18 cellular contexts compared by ENCODE assay signal in genomic region chr9:17065062-17065461, GRCh38.
A peak's percentile ranks its signal among the peaks of the same experiment; 100 is the strongest.
DNase-seq lines count a peak whose midpoint lies in the region; ATAC-seq and TF ChIP-seq lines count a peak whose summit lies in the region.
"Had no signal": no experiment of that assay in that cellular context is flagged by ENCODE, and none has a peak within 500 bp of the region (broad histone marks: within the 10 kb centered on the region; RNA-seq: fewer than 3 reads in every experiment).

No MANE protein-coding gene starts in this region.

- H3K36me3 Mint-ChIP-seq in GM23338 (ENCODE audit: low read depth): no peaks in the 10 kb centered on the region
- H3K36me3 Mint-ChIP-seq: naive thymus-derived CD4-positive, alpha-beta T cell had no signal

- H2AFZ ChIP-seq in GM23338: no peak overlapping the region

- DNase-seq in HT1080 (ENCODE audit: low read depth) (peak; percentile 28), NCI-H2081 treated with DMSO at 0.1 percent for 48 hours (lab: John Stamatoyannopoulos, UW) (peak; percentile 38), cardiac fibroblast (ENCODE audit: low read depth in 2 of 2) (peak; percentile 33 to 51), GM23338 (ENCODE audit: low spot score) (no peak)
- DNase-seq: activated CD4-positive, alpha-beta T cell treated with anti-CD3 and anti-CD28 coated beads for 36 hours; activated gamma-delta T cell; DND-41; H9; KBM-7; naive thymus-derived CD4-positive, alpha-beta T cell; NCI-H1048; small intestine; testis had no signal

- H3K27me3 ChIP-seq in liver (ENCODE audit: control insufficient read depth in 4 of 4, insufficient read depth in 4 of 4, low read length in 3 of 4) (no peaks in the 10 kb centered on the region), GM23338 (ENCODE audit: insufficient read depth) (no peaks in the 10 kb centered on the region)
- H3K27me3 ChIP-seq: testis had no signal

- H3K27me3 Mint-ChIP-seq in GM23338 (ENCODE audit: insufficient read depth, low read depth, poor library complexity): peaks cover 2% of the 10 kb centered on the region
- H3K27me3 Mint-ChIP-seq: activated CD4-positive, alpha-beta T cell treated with anti-CD3 and anti-CD28 coated beads for 36 hours; naive thymus-derived CD4-positive, alpha-beta T cell had no signal

- H3K27ac ChIP-seq in liver (ENCODE audit: low read depth in 1 of 2, low read length in 2 of 2) (no peak overlapping the region), GM23338 (ENCODE audit: low read depth) (no peak overlapping the region)
- H3K27ac ChIP-seq: HL-60, SK-N-MC, testis had no signal

- TF ChIP-seq RAD21 in liver (IDR thresholded peaks at IDR 0.05): no peak

- no peak overlapping the region for H3K4me2 ChIP-seq in GM23338

- TF ChIP-seq CTCF in cardiac fibroblast (IDR thresholded peaks at IDR 0.05; ENCODE audit: low read depth, low read length) (no peak), liver (IDR thresholded peaks at IDR 0.05; ENCODE audit: low read depth, low read length, missing input control) (no peak), GM23338 (conservative IDR thresholded peaks at IDR 0.05; ENCODE audit: low read depth in 2 of 2) (no peak)

- no peaks in the 10 kb centered on the region for H3K36me3 ChIP-seq in liver (ENCODE audit: control insufficient read depth in 4 of 4, insufficient read depth in 3 of 4, low read depth in 1 of 4, low read length in 3 of 4)
- H3K36me3 ChIP-seq in GM23338 (ENCODE audit: insufficient read depth): no peaks in the 10 kb centered on the region

- H3F3A ChIP-seq in GM23338 (replicated peaks; ENCODE audit: low read depth): no peaks in the 10 kb centered on the region

- no peaks in the 10 kb centered on the region for H3K4me1 ChIP-seq in liver (ENCODE audit: control insufficient read depth in 4 of 4, insufficient read depth in 4 of 4, low read length in 3 of 4)
- no peaks in the 10 kb centered on the region for H3K4me1 ChIP-seq in GM23338 (ENCODE audit: insufficient read depth)
- H3K4me1 ChIP-seq: testis had no signal

- H3K9me2 ChIP-seq in GM23338 (ENCODE audit: insufficient read depth): no peaks in the 10 kb centered on the region

- H3K9me3 Mint-ChIP-seq in GM23338: no peaks in the 10 kb centered on the region
- H3K9me3 Mint-ChIP-seq: H9 had no signal

- TF ChIP-seq POLR2A in GM18505 (IDR thresholded peaks at IDR 0.05; ENCODE audit: borderline replicate concordance, extremely low read depth, insufficient read depth, insufficient read length): no peak

- no peaks in the 10 kb centered on the region for H4K20me1 ChIP-seq in GM23338 (replicated peaks; ENCODE audit: insufficient read depth)

- H3K9ac ChIP-seq in liver (ENCODE audit: low read depth in 1 of 2, low read length in 2 of 2): no peak overlapping the region

- H3K4me3 Mint-ChIP-seq in GM23338: no peak overlapping the region
- H3K4me3 Mint-ChIP-seq: activated CD4-positive, alpha-beta T cell treated with anti-CD3 and anti-CD28 coated beads for 36 hours; H9; naive thymus-derived CD4-positive, alpha-beta T cell had no signal

- 35% methylated on average over 1 of the region's 1 CpG for WGBS in liver

- H3K9me3 ChIP-seq in liver (ENCODE audit: control insufficient read depth in 4 of 4, low read length in 3 of 4): no peaks in the 10 kb centered on the region
- H3K9me3 ChIP-seq: testis had no signal

- no peak overlapping the region for H3K27ac Mint-ChIP-seq in GM23338
- H3K27ac Mint-ChIP-seq: activated CD4-positive, alpha-beta T cell treated with anti-CD3 and anti-CD28 coated beads for 36 hours; H9; naive thymus-derived CD4-positive, alpha-beta T cell had no signal

- H3K79me2 ChIP-seq in GM23338 (replicated peaks; ENCODE audit: insufficient read depth): no peaks in the 10 kb centered on the region

- ATAC-seq in HG02759 (IDR thresholded peaks at IDR 0.05; ENCODE audit: unreplicated experiment): no peak
- ATAC-seq in GM23338: no peak; the same call in 2 of the 3 replicates
- ATAC-seq in GM18505 (IDR thresholded peaks at IDR 0.05; ENCODE audit: unreplicated experiment): no peak
- ATAC-seq: activated CD4-positive, alpha-beta T cell treated with anti-CD3 and anti-CD28 coated beads for 36 hours; naive thymus-derived CD4-positive, alpha-beta T cell had no signal

- peaks cover 6% of the 10 kb centered on the region; the same call in 2 of the 3 replicates for H3K4me1 Mint-ChIP-seq in GM23338
- H3K4me1 Mint-ChIP-seq: activated CD4-positive, alpha-beta T cell treated with anti-CD3 and anti-CD28 coated beads for 36 hours; H9; naive thymus-derived CD4-positive, alpha-beta T cell had no signal

- H3K4me3 ChIP-seq in cardiac fibroblast (replicated peaks in 1 of 2; ENCODE audit: low read depth in 2 of 2, low read length in 2 of 2): no peak overlapping the region
- no peak overlapping the region for H3K4me3 ChIP-seq in liver (ENCODE audit: low read depth in 1 of 3, low read length in 3 of 3)
- H3K4me3 ChIP-seq in GM23338: no peak overlapping the region
- H3K4me3 ChIP-seq: SK-N-MC, testis had no signal

TF ChIP-seq in liver, 16 proteins besides CTCF, POLR2A, EP300 and RAD21 (continues in another document):
- no peak for TF ChIP-seq ZBTB33 (IDR thresholded peaks at IDR 0.05)
- no peak for TF ChIP-seq ATF3 (IDR thresholded peaks at IDR 0.05)
- TF ChIP-seq TAF1 (conservative IDR thresholded peaks at IDR 0.05): no peak
- no peak for TF ChIP-seq JUND (IDR thresholded peaks at IDR 0.05)
- TF ChIP-seq FOXA2 (IDR thresholded peaks at IDR 0.05): peak; percentile 38
- TF ChIP-seq RXRA (IDR thresholded peaks at IDR 0.05): no peak
- TF ChIP-seq GABPA (IDR thresholded peaks at IDR 0.05 in 1 of 2, conservative IDR thresholded peaks at IDR 0.05 in 1 of 2): no peak
- no peak for TF ChIP-seq YY1 (IDR thresholded peaks at IDR 0.05)
- peak; percentile 21 for TF ChIP-seq FOXA1 (IDR thresholded peaks at IDR 0.05)
- no peak for TF ChIP-seq SP1 (IDR thresholded peaks at IDR 0.05)
- TF ChIP-seq MAX (IDR thresholded peaks at IDR 0.05): no peak
- no peak for TF ChIP-seq HNF4G (IDR thresholded peaks at IDR 0.05)
- peak in 1 of 2 donors; percentile 8 for TF ChIP-seq HNF4A (conservative IDR thresholded peaks at IDR 0.05)
- no peak for TF ChIP-seq NR2F2 (IDR thresholded peaks at IDR 0.05)

TF ChIP-seq in GM23338, 12 proteins besides CTCF, POLR2A, EP300 and RAD21 (continues in another document):
- TF ChIP-seq ZNF462 (CRISPR knock-in tag; IDR thresholded peaks at IDR 0.05) (no peak), NANOG (IDR thresholded peaks at IDR 0.05; ENCODE audit: borderline replicate concordance) (no peak), POLR2AphosphoS5 (IDR thresholded peaks at IDR 0.05; ENCODE audit: low read depth) (no peak), EZH2 (IDR thresholded peaks at IDR 0.05; ENCODE audit: low read depth, unreplicated experiment) (no peak)
